Comparison of ENCODE assay signal across 1 cellular context in genomic region chr14:50040905-50041465, GRCh38.
TF ChIP-seq lines count a peak whose summit lies in the region.

No MANE protein-coding gene starts in this region.

TF ChIP-seq in endothelial cell of umbilical vein, 7 proteins besides CTCF, POLR2A, EP300 and RAD21:
- TF ChIP-seq, protein P1, sequence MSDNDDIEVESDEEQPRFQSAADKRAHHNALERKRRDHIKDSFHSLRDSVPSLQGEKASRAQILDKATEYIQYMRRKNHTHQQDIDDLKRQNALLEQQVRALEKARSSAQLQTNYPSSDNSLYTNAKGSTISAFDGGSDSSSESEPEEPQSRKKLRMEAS (IDR thresholded peaks at IDR 0.05; ENCODE audit: insufficient read depth, insufficient read length), result no peak
- no peak for TF ChIP-seq EZH2 (IDR thresholded peaks at IDR 0.05; ENCODE audit: borderline replicate concordance, low read depth, low read length, severe bottlenecking)
- no peak for TF ChIP-seq FOS (IDR thresholded peaks at IDR 0.05; ENCODE audit: borderline replicate concordance, insufficient read depth, low read length)
- no peak for TF ChIP-seq JUN (IDR thresholded peaks at IDR 0.05; ENCODE audit: borderline replicate concordance, insufficient read depth, insufficient read length, low read depth)
- no peak for TF ChIP-seq POLR2AphosphoS5 (IDR thresholded peaks at IDR 0.05; ENCODE audit: insufficient read depth, low read depth, low read length)
TF ChIP-seq in endothelial cell of umbilical vein: peak in this region for 0.
